ENCODE assay signal across 11 cellular contexts in genomic region chr11:128180446-128181089, GRCh38.
DNase-seq lines count a peak whose midpoint lies in the region; ATAC-seq and TF ChIP-seq lines count a peak whose summit lies in the region.
"Had no signal": no experiment of that assay in that cellular context is flagged by ENCODE, and none has a peak within 500 bp of the region (broad histone marks: within the 10 kb centered on the region; RNA-seq: fewer than 3 reads in every experiment).

No MANE protein-coding gene starts in this region.

- DNase-seq in 8988T (peak; percentile 33), GM04503 (ENCODE audit: low read depth) (peak; percentile 84), foreskin fibroblast (peak; percentile 96)
- DNase-seq: anterior cingulate cortex; CD8-positive, alpha-beta memory T cell had no signal

- H3K4me3 ChIP-seq in foreskin fibroblast (ENCODE audit: low read depth in 1 of 2, low read length in 2 of 2), result no peak overlapping the region
- H3K4me3 ChIP-seq: neural progenitor cell had no signal

- no peak for TF ChIP-seq CTCF in foreskin fibroblast (IDR thresholded peaks at IDR 0.05; ENCODE audit: low read depth, low read length)

- ATAC-seq in SK-N-SH treated with all-trans-retinoic acid at 6 μM for 48 hours (peak; percentile 92), HG03135 (IDR thresholded peaks at IDR 0.05; ENCODE audit: unreplicated experiment) (no peak), HG03039 (IDR thresholded peaks at IDR 0.05; ENCODE audit: unreplicated experiment) (no peak), GM19023 (IDR thresholded peaks at IDR 0.05; ENCODE audit: unreplicated experiment) (no peak), HG03097 (IDR thresholded peaks at IDR 0.05; ENCODE audit: low FRiP score, unreplicated experiment) (no peak)

TF ChIP-seq in SK-N-SH treated with all-trans-retinoic acid at 6 μM for 48 hours, 23 proteins besides CTCF, POLR2A, EP300 and RAD21:
- TF ChIP-seq SNAI2 (CRISPR knock-in tag; IDR thresholded peaks at IDR 0.05) (no peak), BACH2 (CRISPR knock-in tag; IDR thresholded peaks at IDR 0.05; ENCODE audit: borderline replicate concordance) (no peak), ZFP30 (CRISPR knock-in tag; IDR thresholded peaks at IDR 0.05) (no peak), ZFP3 (CRISPR knock-in tag; IDR thresholded peaks at IDR 0.05) (no peak), GLIS3 (CRISPR knock-in tag; IDR thresholded peaks at IDR 0.05) (no peak), ZNF8 (CRISPR knock-in tag; IDR thresholded peaks at IDR 0.05) (no peak), ZC3H10 (CRISPR knock-in tag; IDR thresholded peaks at IDR 0.05) (no peak)

Comparison
In these comparisons a context has a peak if more than half of its experiments do, and no peak if none do; other contexts are left out.
1. DNase-seq: peak in every context shown above with its lines; median percentile 96 in foreskin fibroblast; 84 in GM04503; 33 in 8988T.